1 cellular context compared by ENCODE assay signal in the genomic region with DNA sequence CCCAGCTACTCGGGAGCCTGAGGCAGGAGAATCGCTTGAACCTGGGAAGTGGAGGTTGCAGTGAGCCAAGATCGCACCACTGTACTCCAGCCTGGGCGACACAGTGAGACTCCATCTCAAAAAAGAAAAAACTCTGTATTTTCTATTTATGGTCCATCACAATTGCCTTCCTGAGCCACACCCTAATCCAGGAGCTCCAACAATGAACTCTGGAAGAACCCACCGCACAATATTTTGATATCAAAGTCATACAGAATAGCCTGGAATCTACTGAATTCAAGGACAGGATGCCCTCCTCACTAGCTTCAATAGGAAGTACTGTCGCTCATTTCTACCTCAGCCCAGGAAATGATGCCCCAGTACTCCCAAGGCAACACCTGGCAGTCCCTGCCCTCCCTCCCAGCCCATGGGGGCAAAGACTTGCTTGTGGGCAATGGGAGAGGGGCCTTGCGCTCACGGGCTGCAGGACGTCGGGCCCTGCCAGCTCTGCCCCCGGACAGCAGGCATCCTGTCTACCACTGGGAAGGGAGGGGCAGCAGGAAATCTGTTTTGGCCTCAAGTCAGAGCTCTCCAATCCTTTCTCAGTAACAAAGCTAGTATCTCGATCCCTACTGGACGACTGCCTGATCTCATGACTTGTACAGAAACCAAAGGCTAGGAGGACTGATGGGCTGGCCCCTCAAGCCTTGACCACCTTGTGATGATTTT.
TF ChIP-seq lines count a peak whose summit lies in the region.

No MANE protein-coding gene starts in this region.

TF ChIP-seq in K562, 482 proteins besides CTCF, POLR2A, EP300 and RAD21:
- TF ChIP-seq ZNF165 (CRISPR knock-in tag; IDR thresholded peaks at IDR 0.05; ENCODE audit: borderline replicate concordance), result no peak
- no peak for TF ChIP-seq EZH2 (IDR thresholded peaks at IDR 0.05; ENCODE audit: borderline replicate concordance, low read depth, low read length)
- TF ChIP-seq ZNF444 (CRISPR knock-in tag; IDR thresholded peaks at IDR 0.05), result no peak
- TF ChIP-seq, protein P1, sequence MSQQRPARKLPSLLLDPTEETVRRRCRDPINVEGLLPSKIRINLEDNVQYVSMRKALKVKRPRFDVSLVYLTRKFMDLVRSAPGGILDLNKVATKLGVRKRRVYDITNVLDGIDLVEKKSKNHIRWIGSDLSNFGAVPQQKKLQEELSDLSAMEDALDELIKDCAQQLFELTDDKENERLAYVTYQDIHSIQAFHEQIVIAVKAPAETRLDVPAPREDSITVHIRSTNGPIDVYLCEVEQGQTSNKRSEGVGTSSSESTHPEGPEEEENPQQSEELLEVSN (IDR thresholded peaks at IDR 0.05; ENCODE audit: borderline replicate concordance in 1 of 2, extremely low read depth in 1 of 2, insufficient read depth in 1 of 2, insufficient read length in 1 of 2, low read depth in 1 of 2, low read length in 1 of 2, poor library complexity in 1 of 2, severe bottlenecking in 1 of 2), result no peak
- no peak for TF ChIP-seq SMAD2 (IDR thresholded peaks at IDR 0.05; ENCODE audit: low read depth, low read length)
- no peak for TF ChIP-seq JUNB (CRISPR knock-in tag; conservative IDR thresholded peaks at IDR 0.05)
- 0 out of 2 replicates have a peak, but pooled peaks have one; percentile 24 for TF ChIP-seq SP1 (CRISPR knock-in tag; IDR thresholded peaks at IDR 0.05)
- TF ChIP-seq, protein P2, sequence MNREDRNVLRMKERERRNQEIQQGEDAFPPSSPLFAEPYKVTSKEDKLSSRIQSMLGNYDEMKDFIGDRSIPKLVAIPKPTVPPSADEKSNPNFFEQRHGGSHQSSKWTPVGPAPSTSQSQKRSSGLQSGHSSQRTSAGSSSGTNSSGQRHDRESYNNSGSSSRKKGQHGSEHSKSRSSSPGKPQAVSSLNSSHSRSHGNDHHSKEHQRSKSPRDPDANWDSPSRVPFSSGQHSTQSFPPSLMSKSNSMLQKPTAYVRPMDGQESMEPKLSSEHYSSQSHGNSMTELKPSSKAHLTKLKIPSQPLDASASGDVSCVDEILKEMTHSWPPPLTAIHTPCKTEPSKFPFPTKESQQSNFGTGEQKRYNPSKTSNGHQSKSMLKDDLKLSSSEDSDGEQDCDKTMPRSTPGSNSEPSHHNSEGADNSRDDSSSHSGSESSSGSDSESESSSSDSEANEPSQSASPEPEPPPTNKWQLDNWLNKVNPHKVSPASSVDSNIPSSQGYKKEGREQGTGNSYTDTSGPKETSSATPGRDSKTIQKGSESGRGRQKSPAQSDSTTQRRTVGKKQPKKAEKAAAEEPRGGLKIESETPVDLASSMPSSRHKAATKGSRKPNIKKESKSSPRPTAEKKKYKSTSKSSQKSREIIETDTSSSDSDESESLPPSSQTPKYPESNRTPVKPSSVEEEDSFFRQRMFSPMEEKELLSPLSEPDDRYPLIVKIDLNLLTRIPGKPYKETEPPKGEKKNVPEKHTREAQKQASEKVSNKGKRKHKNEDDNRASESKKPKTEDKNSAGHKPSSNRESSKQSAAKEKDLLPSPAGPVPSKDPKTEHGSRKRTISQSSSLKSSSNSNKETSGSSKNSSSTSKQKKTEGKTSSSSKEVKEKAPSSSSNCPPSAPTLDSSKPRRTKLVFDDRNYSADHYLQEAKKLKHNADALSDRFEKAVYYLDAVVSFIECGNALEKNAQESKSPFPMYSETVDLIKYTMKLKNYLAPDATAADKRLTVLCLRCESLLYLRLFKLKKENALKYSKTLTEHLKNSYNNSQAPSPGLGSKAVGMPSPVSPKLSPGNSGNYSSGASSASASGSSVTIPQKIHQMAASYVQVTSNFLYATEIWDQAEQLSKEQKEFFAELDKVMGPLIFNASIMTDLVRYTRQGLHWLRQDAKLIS (CRISPR knock-in tag; IDR thresholded peaks at IDR 0.05), result no peak
- peak; percentile 51; the same call in 1 of the 2 replicates for TF ChIP-seq POLR2G (IDR thresholded peaks at IDR 0.05; ENCODE audit: low read depth, low read length)
- TF ChIP-seq, protein P3, sequence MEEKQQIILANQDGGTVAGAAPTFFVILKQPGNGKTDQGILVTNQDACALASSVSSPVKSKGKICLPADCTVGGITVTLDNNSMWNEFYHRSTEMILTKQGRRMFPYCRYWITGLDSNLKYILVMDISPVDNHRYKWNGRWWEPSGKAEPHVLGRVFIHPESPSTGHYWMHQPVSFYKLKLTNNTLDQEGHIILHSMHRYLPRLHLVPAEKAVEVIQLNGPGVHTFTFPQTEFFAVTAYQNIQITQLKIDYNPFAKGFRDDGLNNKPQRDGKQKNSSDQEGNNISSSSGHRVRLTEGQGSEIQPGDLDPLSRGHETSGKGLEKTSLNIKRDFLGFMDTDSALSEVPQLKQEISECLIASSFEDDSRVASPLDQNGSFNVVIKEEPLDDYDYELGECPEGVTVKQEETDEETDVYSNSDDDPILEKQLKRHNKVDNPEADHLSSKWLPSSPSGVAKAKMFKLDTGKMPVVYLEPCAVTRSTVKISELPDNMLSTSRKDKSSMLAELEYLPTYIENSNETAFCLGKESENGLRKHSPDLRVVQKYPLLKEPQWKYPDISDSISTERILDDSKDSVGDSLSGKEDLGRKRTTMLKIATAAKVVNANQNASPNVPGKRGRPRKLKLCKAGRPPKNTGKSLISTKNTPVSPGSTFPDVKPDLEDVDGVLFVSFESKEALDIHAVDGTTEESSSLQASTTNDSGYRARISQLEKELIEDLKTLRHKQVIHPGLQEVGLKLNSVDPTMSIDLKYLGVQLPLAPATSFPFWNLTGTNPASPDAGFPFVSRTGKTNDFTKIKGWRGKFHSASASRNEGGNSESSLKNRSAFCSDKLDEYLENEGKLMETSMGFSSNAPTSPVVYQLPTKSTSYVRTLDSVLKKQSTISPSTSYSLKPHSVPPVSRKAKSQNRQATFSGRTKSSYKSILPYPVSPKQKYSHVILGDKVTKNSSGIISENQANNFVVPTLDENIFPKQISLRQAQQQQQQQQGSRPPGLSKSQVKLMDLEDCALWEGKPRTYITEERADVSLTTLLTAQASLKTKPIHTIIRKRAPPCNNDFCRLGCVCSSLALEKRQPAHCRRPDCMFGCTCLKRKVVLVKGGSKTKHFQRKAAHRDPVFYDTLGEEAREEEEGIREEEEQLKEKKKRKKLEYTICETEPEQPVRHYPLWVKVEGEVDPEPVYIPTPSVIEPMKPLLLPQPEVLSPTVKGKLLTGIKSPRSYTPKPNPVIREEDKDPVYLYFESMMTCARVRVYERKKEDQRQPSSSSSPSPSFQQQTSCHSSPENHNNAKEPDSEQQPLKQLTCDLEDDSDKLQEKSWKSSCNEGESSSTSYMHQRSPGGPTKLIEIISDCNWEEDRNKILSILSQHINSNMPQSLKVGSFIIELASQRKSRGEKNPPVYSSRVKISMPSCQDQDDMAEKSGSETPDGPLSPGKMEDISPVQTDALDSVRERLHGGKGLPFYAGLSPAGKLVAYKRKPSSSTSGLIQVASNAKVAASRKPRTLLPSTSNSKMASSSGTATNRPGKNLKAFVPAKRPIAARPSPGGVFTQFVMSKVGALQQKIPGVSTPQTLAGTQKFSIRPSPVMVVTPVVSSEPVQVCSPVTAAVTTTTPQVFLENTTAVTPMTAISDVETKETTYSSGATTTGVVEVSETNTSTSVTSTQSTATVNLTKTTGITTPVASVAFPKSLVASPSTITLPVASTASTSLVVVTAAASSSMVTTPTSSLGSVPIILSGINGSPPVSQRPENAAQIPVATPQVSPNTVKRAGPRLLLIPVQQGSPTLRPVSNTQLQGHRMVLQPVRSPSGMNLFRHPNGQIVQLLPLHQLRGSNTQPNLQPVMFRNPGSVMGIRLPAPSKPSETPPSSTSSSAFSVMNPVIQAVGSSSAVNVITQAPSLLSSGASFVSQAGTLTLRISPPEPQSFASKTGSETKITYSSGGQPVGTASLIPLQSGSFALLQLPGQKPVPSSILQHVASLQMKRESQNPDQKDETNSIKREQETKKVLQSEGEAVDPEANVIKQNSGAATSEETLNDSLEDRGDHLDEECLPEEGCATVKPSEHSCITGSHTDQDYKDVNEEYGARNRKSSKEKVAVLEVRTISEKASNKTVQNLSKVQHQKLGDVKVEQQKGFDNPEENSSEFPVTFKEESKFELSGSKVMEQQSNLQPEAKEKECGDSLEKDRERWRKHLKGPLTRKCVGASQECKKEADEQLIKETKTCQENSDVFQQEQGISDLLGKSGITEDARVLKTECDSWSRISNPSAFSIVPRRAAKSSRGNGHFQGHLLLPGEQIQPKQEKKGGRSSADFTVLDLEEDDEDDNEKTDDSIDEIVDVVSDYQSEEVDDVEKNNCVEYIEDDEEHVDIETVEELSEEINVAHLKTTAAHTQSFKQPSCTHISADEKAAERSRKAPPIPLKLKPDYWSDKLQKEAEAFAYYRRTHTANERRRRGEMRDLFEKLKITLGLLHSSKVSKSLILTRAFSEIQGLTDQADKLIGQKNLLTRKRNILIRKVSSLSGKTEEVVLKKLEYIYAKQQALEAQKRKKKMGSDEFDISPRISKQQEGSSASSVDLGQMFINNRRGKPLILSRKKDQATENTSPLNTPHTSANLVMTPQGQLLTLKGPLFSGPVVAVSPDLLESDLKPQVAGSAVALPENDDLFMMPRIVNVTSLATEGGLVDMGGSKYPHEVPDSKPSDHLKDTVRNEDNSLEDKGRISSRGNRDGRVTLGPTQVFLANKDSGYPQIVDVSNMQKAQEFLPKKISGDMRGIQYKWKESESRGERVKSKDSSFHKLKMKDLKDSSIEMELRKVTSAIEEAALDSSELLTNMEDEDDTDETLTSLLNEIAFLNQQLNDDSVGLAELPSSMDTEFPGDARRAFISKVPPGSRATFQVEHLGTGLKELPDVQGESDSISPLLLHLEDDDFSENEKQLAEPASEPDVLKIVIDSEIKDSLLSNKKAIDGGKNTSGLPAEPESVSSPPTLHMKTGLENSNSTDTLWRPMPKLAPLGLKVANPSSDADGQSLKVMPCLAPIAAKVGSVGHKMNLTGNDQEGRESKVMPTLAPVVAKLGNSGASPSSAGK (IDR thresholded peaks at IDR 0.05), result no peak
